Comparison of ENCODE assay signal across 14 cellular contexts in the genomic region with DNA sequence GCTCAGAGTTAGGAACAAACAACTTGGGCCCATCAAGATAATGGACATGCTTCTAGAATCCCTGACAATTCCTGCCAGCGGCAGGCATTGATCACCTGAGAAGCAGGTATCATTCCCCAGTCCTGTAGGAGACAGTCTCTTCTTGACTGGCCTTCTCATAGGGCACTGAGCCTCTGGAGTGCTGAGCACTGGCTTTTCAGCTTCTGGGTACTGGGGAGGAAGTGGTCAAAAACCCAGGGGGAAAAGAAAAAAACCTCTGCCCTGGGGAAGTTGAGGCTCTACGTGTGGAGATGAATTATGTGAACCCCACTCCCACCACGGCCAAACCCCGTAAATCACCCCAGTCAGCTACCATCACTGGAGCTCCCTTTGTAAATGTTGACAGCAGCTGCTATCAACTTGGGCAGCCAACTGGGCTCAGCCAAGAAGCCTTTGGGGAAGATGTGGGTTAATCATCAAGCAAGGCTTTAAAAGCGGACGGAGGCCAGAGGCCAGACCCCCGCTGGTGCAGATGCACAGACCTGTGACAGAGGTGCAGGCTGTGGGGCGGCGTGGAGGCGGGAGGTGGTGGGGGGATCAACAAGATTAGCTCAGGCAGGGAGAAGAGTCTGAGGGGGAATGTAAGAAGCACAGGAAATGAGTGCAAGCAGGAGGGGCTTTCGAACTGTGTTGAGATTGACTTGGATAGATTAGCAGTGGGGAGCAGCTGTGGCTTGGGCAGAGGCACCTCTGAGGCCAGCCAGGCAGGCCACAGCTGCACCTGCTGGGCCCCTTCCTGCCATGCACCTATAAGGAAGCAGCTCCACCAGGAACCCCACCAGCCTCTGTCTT.
DNase-seq lines count a peak whose midpoint lies in the region; ATAC-seq and TF ChIP-seq lines count a peak whose summit lies in the region.
"Had no signal": no experiment of that assay in that cellular context is flagged by ENCODE, and none has a peak within 500 bp of the region (broad histone marks: within the 10 kb centered on the region; RNA-seq: fewer than 3 reads in every experiment).

No MANE protein-coding gene starts in this region.

- peak overlapping the region; percentile 62 for H3K27ac Mint-ChIP-seq in activated naive CD8-positive, alpha-beta T cell treated with anti-CD3 and anti-CD28 coated beads, Interleukin-2, amount 10 ng/mL, durations not matched to agents 7 days and 5 days
- H3K27ac Mint-ChIP-seq in activated naive CD8-positive, alpha-beta T cell treated with anti-CD3 and anti-CD28 coated beads, Interleukin-2, amount 50 U/mL, for 24 hours: no peak overlapping the region
- H3K27ac Mint-ChIP-seq in type B pancreatic cell: no peak overlapping the region
- H3K27ac Mint-ChIP-seq: activated T-helper 17 cell treated with anti-CD3 and anti-CD28 coated beads, Interleukin-2, amount 50 U/mL, for 72 hours had no signal

- peaks cover 6% of the 10 kb centered on the region for H3K36me3 Mint-ChIP-seq in activated naive CD8-positive, alpha-beta T cell treated with anti-CD3 and anti-CD28 coated beads, Interleukin-2, amount 10 ng/mL, durations not matched to agents 7 days and 5 days
- no peaks in the 10 kb centered on the region for H3K36me3 Mint-ChIP-seq in activated naive CD8-positive, alpha-beta T cell treated with anti-CD3 and anti-CD28 coated beads, Interleukin-2, amount 50 U/mL, for 24 hours (ENCODE audit: low read depth)
- H3K36me3 Mint-ChIP-seq in type B pancreatic cell: no peaks in the 10 kb centered on the region

- H3K27me3 Mint-ChIP-seq in activated naive CD8-positive, alpha-beta T cell treated with anti-CD3 and anti-CD28 coated beads, Interleukin-2, amount 10 ng/mL, durations not matched to agents 7 days and 5 days: no peaks in the 10 kb centered on the region
- no peaks in the 10 kb centered on the region for H3K27me3 Mint-ChIP-seq in activated naive CD8-positive, alpha-beta T cell treated with anti-CD3 and anti-CD28 coated beads, Interleukin-2, amount 50 U/mL, for 24 hours
- peaks cover 8% of the 10 kb centered on the region for H3K27me3 Mint-ChIP-seq in type B pancreatic cell
- H3K27me3 Mint-ChIP-seq: activated T-helper 17 cell treated with anti-CD3 and anti-CD28 coated beads, Interleukin-2, amount 50 U/mL, for 72 hours had no signal

- peaks cover 59% of the 10 kb centered on the region for H3K4me1 Mint-ChIP-seq in activated naive CD8-positive, alpha-beta T cell treated with anti-CD3 and anti-CD28 coated beads, Interleukin-2, amount 10 ng/mL, durations not matched to agents 7 days and 5 days
- peaks cover 53% of the 10 kb centered on the region for H3K4me1 Mint-ChIP-seq in activated naive CD8-positive, alpha-beta T cell treated with anti-CD3 and anti-CD28 coated beads, Interleukin-2, amount 50 U/mL, for 24 hours
- H3K4me1 Mint-ChIP-seq in type B pancreatic cell (ENCODE audit: unreplicated experiment): peaks cover 27% of the 10 kb centered on the region
- H3K4me1 Mint-ChIP-seq: neural crest cell had no signal

- DNase-seq in activated naive CD8-positive, alpha-beta T cell treated with anti-CD3 and anti-CD28 coated beads, Interleukin-2, amount 10 ng/mL, durations not matched to agents 7 days and 5 days: no peak
- no peak for DNase-seq in activated naive CD8-positive, alpha-beta T cell treated with anti-CD3 and anti-CD28 coated beads, Interleukin-2, amount 50 U/mL, for 24 hours
- DNase-seq in NCI-H69 (lab: John Stamatoyannopoulos, UW) (peak; percentile 74), glomerular visceral epithelial cell (ENCODE audit: extremely low spot score) (peak; percentile 60), T1000 (lab: John Stamatoyannopoulos, UW) (no peak), Right ventricle myocardium inferior (ENCODE audit: missing footprints) (no peak), type B pancreatic cell (ENCODE audit: extremely low spot score, unreplicated experiment) (no peak)
- DNase-seq: esophagus squamous epithelium, mammary epithelial cell, NCI-H1105, T-helper 1 cell had no signal

- H3K4me3 Mint-ChIP-seq in activated naive CD8-positive, alpha-beta T cell treated with anti-CD3 and anti-CD28 coated beads, Interleukin-2, amount 10 ng/mL, durations not matched to agents 7 days and 5 days: peak overlapping the region; percentile 55
- no peak overlapping the region for H3K4me3 Mint-ChIP-seq in activated naive CD8-positive, alpha-beta T cell treated with anti-CD3 and anti-CD28 coated beads, Interleukin-2, amount 50 U/mL, for 24 hours
- no peak overlapping the region for H3K4me3 Mint-ChIP-seq in type B pancreatic cell
- H3K4me3 Mint-ChIP-seq: activated T-helper 17 cell treated with anti-CD3 and anti-CD28 coated beads, Interleukin-2, amount 50 U/mL, for 72 hours; neural crest cell had no signal

- ATAC-seq in activated naive CD8-positive, alpha-beta T cell treated with anti-CD3 and anti-CD28 coated beads, Interleukin-2, amount 10 ng/mL, durations not matched to agents 7 days and 5 days (ENCODE audit: low read depth): peak; percentile 54
- ATAC-seq in activated naive CD8-positive, alpha-beta T cell treated with anti-CD3 and anti-CD28 coated beads, Interleukin-2, amount 50 U/mL, for 24 hours: no peak
- ATAC-seq in Right ventricle myocardium inferior (no peak), HG02981 (IDR thresholded peaks at IDR 0.05; ENCODE audit: unreplicated experiment) (no peak)
- ATAC-seq: activated T-helper 17 cell treated with anti-CD3 and anti-CD28 coated beads, Interleukin-2, amount 50 U/mL, for 72 hours had no signal

- no peak for TF ChIP-seq CTCF in type B pancreatic cell (conservative IDR thresholded peaks at IDR 0.05)

- intact Hi-C loops in Right ventricle myocardium inferior (cut with DNase I): loop anchor here (5.0 kb wide), 2 partner anchors 107 to 113 kb away; a partner anchor contains a TSS

- POLR2A ChIA-PET in activated naive CD8-positive, alpha-beta T cell treated with anti-CD3 and anti-CD28 coated beads, Interleukin-2, amount 10 ng/mL, durations not matched to agents 7 days and 5 days (lab: Charles Lee): interaction anchor here (0.7 to 2.1 kb wide), 7 partner anchors 8 to 1321 kb away, joined by 3 to 7 read pairs (median 5); a partner anchor contains a TSS

- peaks cover 4% of the 10 kb centered on the region for H3K9me3 Mint-ChIP-seq in activated naive CD8-positive, alpha-beta T cell treated with anti-CD3 and anti-CD28 coated beads, Interleukin-2, amount 10 ng/mL, durations not matched to agents 7 days and 5 days
- peaks cover 10% of the 10 kb centered on the region for H3K9me3 Mint-ChIP-seq in activated naive CD8-positive, alpha-beta T cell treated with anti-CD3 and anti-CD28 coated beads, Interleukin-2, amount 50 U/mL, for 24 hours
- peaks cover 3% of the 10 kb centered on the region for H3K9me3 Mint-ChIP-seq in type B pancreatic cell
- H3K9me3 Mint-ChIP-seq: activated T-helper 17 cell treated with anti-CD3 and anti-CD28 coated beads, Interleukin-2, amount 50 U/mL, for 72 hours; neural crest cell had no signal

Comparison
In these comparisons a context has a peak if more than half of its experiments do, and no peak if none do; other contexts are left out.
1. DNase-seq: peak in NCI-H69 (single experiment) and glomerular visceral epithelial cell (single experiment); none in activated naive CD8-positive, alpha-beta T cell treated with anti-CD3 and anti-CD28 coated beads, Interleukin-2, amount 10 ng/mL, durations not matched to agents 7 days and 5 days (single experiment), activated naive CD8-positive, alpha-beta T cell treated with anti-CD3 and anti-CD28 coated beads, Interleukin-2, amount 50 U/mL, for 24 hours (single experiment), T1000 (single experiment), Right ventricle myocardium inferior (single experiment) and type B pancreatic cell (single experiment).